In the genomic region with DNA sequence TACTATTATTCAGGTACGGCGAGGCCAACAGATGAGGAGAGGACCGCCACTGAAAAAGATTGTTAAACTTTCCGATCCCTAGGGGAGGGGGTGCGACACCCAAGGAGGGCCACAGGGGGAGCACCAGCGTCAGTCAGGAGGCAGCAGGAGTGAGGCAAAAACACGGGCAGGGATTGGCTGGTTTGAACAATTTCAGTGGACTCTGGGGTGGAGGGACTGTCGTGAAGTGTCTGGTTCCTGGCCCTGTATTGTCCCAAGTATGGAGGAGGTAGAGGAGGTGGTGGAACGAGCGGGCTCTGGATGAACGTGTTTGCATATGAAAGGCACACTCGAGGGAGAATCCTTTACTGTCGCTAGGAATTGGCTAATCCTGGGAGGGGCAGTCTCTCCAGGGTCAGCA, we compare ENCODE assay signal across 15 cellular contexts. TPM values are rescaled to one million over a fixed set of nuclear protein-coding genes. Genes with fewer than 3 reads are reported as not detected.
DNase-seq lines count a peak whose midpoint lies in the region; ATAC-seq and TF ChIP-seq lines count a peak whose summit lies in the region.
"Had no signal": no experiment of that assay in that cellular context is flagged by ENCODE, and none has a peak within 500 bp of the region (broad histone marks: within the 10 kb centered on the region; RNA-seq: fewer than 3 reads in every experiment).

No MANE protein-coding gene starts in this region.

- DNase-seq in NCI-H748 (lab: John Stamatoyannopoulos, UW; ENCODE audit: unreplicated experiment), result peak; percentile 15
- DNase-seq in NCI-H748 treated with DMSO at 0.1 percent for 48 hours (lab: John Stamatoyannopoulos, UW), result no peak
- peak; percentile 25 for DNase-seq in NCI-H69 (lab: John Stamatoyannopoulos, UW)
- no peak for DNase-seq in endothelial cell (ENCODE audit: low spot score)
- no peak for DNase-seq in retinal pigment epithelial cell (ENCODE audit: low read depth)
- no peak for DNase-seq in activated CD4-positive, alpha-beta T cell treated with anti-CD3 and anti-CD28 coated beads, Interleukin-2, amount 50 U/mL, for 48 hours
- DNase-seq: DMS153; esophagus squamous epithelium; NCI-H446; stimulated activated CD8-positive, alpha-beta memory T cell treated with anti-CD3 and anti-CD28 coated beads, Interleukin-4, amount 100 ng/mL, for 48 hours; upper lobe of left lung had no signal

- H3K4me3 Mint-ChIP-seq in endothelial cell (ENCODE audit: unreplicated experiment), result no peak overlapping the region
- H3K4me3 Mint-ChIP-seq: activated naive CD4-positive, alpha-beta T cell treated with anti-CD3 and anti-CD28 coated beads, Interleukin-2, amount 50 U/mL, for 24 hours had no signal

- ATAC-seq in HG03354 (IDR thresholded peaks at IDR 0.05; ENCODE audit: poor library complexity, severe bottlenecking, unreplicated experiment) (no peak), HG03280 (IDR thresholded peaks at IDR 0.05; ENCODE audit: unreplicated experiment) (no peak)

- no peaks in the 10 kb centered on the region for H3K9me3 Mint-ChIP-seq in endothelial cell (ENCODE audit: unreplicated experiment)
- H3K9me3 Mint-ChIP-seq: activated naive CD4-positive, alpha-beta T cell treated with anti-CD3 and anti-CD28 coated beads, Interleukin-2, amount 50 U/mL, for 24 hours had no signal

- H3K27ac Mint-ChIP-seq in endothelial cell (ENCODE audit: unreplicated experiment), result no peak overlapping the region
- H3K27ac Mint-ChIP-seq: activated naive CD4-positive, alpha-beta T cell treated with anti-CD3 and anti-CD28 coated beads, Interleukin-2, amount 50 U/mL, for 24 hours; progenitor cell of endocrine pancreas had no signal

- H3K36me3 Mint-ChIP-seq in endothelial cell (ENCODE audit: low read depth, unreplicated experiment), result peaks cover 8% of the 10 kb centered on the region
- H3K36me3 Mint-ChIP-seq: activated naive CD4-positive, alpha-beta T cell treated with anti-CD3 and anti-CD28 coated beads, Interleukin-2, amount 50 U/mL, for 24 hours had no signal

- H3K4me1 Mint-ChIP-seq in endothelial cell (ENCODE audit: unreplicated experiment), result peaks cover 4% of the 10 kb centered on the region
- H3K4me1 Mint-ChIP-seq: activated naive CD4-positive, alpha-beta T cell treated with anti-CD3 and anti-CD28 coated beads, Interleukin-2, amount 50 U/mL, for 24 hours had no signal

- no peak overlapping the region for H3K4me3 ChIP-seq in retinal pigment epithelial cell (ENCODE audit: low read length)
- H3K4me3 ChIP-seq: esophagus squamous epithelium, upper lobe of left lung had no signal

- peak; percentile 40 for TF ChIP-seq CTCF in endothelial cell (IDR thresholded peaks at IDR 0.05; ENCODE audit: unreplicated experiment)
- peak; percentile 39 for TF ChIP-seq CTCF in retinal pigment epithelial cell (conservative IDR thresholded peaks at IDR 0.05; ENCODE audit: low read depth, low read length)

- no peaks in the 10 kb centered on the region for H3K27me3 Mint-ChIP-seq in endothelial cell (ENCODE audit: unreplicated experiment)
- H3K27me3 Mint-ChIP-seq: progenitor cell of endocrine pancreas had no signal

RNA-seq across cellular contexts. Expression of a gene that starts 32.5 kb away (rescaled TPM):
- total RNA-seq in endothelial cell (ENCODE audit: unreplicated experiment), result 39.7 TPM

Comparison
In these comparisons a context has a peak if more than half of its experiments do, and no peak if none do; other contexts are left out.
1. DNase-seq: peak in NCI-H748 (single experiment) and NCI-H69 (single experiment); none in NCI-H748 treated with DMSO at 0.1 percent for 48 hours (single experiment), endothelial cell (single experiment), retinal pigment epithelial cell (single experiment) and activated CD4-positive, alpha-beta T cell treated with anti-CD3 and anti-CD28 coated beads, Interleukin-2, amount 50 U/mL, for 48 hours (0 of 2).